Comparison of ENCODE assay signal across 8 cellular contexts in genomic region chr1:184051485-184052193, GRCh38. TPM values are rescaled to one million over a fixed set of nuclear protein-coding genes. Genes with fewer than 3 reads are reported as not detected.
DNase-seq lines count a peak whose midpoint lies in the region; ATAC-seq and TF ChIP-seq lines count a peak whose summit lies in the region.

TSS of gene TSEN15 (plus strand) at chr1:184051730. CDS start at chr1:184051756, 26 bp downstream.

- H3K4me1 ChIP-seq in SJCRH30, result peaks cover 4% of the 10 kb centered on the region
- H3K4me1 ChIP-seq in gastroesophageal sphincter, result peaks cover 6 to 28% (median 13%) of the 10 kb centered on the region in 3 donors
- peaks cover 9 to 28% of the 10 kb centered on the region in 2 donors for H3K4me1 ChIP-seq in thoracic aorta (ENCODE audit: control insufficient read depth in 1 of 2, low read depth in 2 of 2)

- peak; percentile 62 to 65 for TF ChIP-seq POLR2A in gastroesophageal sphincter (IDR thresholded peaks at IDR 0.05)

- peak within 1 kb of the TSS; percentile 82 for H3K4me3 ChIP-seq in SJCRH30
- peak within 1 kb of the TSS; percentile 84 to 100 for H3K4me3 ChIP-seq in gastroesophageal sphincter
- peak within 1 kb of the TSS; percentile 90 for H3K4me3 ChIP-seq in thoracic aorta

- H3K27me3 ChIP-seq in SJCRH30 (no peaks in the 10 kb centered on the region), gastroesophageal sphincter (no peaks in the 10 kb centered on the region), thoracic aorta (replicated peaks; ENCODE audit: insufficient read depth) (no peaks in the 10 kb centered on the region)

- H3K9me3 ChIP-seq in SJCRH30 (replicated peaks), result no peaks in the 10 kb centered on the region
- no peaks in the 10 kb centered on the region for H3K9me3 ChIP-seq in gastroesophageal sphincter
- H3K9me3 ChIP-seq in thoracic aorta, result no peaks in the 10 kb centered on the region

- ATAC-seq in gastroesophageal sphincter (peak; percentile 97), omental fat pad (ENCODE audit: low FRiP score) (peak; percentile 99), thoracic aorta (ENCODE audit: insufficient number of reproducible peaks, low FRiP score, low read depth) (peak; percentile 78)

- H3K36me3 ChIP-seq in SJCRH30 (peaks cover 11% of the 10 kb centered on the region; the same call in 1 of the 2 replicates), gastroesophageal sphincter (peaks cover 0 to 12% of the 10 kb centered on the region in 2 donors), thoracic aorta (no peaks in the 10 kb centered on the region)

- DNase-seq in ELR (ENCODE audit: low read depth) (peak; percentile 88), H4 (ENCODE audit: low spot score) (peak; percentile 75), LoVo (ENCODE audit: low spot score) (peak; percentile 87), SJCRH30 (peak; percentile 74 to 82), omental fat pad (ENCODE audit: low spot score) (no peak), thoracic aorta (ENCODE audit: low spot score) (no peak)
- peak; percentile 68 for DNase-seq in activated gamma-delta T cell treated with anti-CD3 and anti-CD28 coated beads, Interleukin-2, amount 50 U/mL, for 16 hours (ENCODE audit: low read depth)

- 0% methylated on average over 6 to 10 of the region's 54 CpGs for WGBS in gastroesophageal sphincter (ENCODE audit: low coverage in 1 of 2), 2 donors

- TF ChIP-seq EP300 in gastroesophageal sphincter (IDR thresholded peaks at IDR 0.05), result no peak

- H3K27ac ChIP-seq in SJCRH30 (peak within 1 kb of the TSS; percentile 88), gastroesophageal sphincter (peak within 1 kb of the TSS; percentile 86 to 92 (median 90)), thoracic aorta (peak within 1 kb of the TSS; percentile 61 to 85)

- TF ChIP-seq CTCF in gastroesophageal sphincter (IDR thresholded peaks at IDR 0.05), result peak in 1 of 4 experiments; percentile 28
- TF ChIP-seq CTCF in omental fat pad (IDR thresholded peaks at IDR 0.05), result no peak
- TF ChIP-seq CTCF in thoracic aorta (IDR thresholded peaks at IDR 0.05), result no peak

RNA-seq across cellular contexts. Expression of gene TSEN15, which starts in this region (rescaled TPM):
- total RNA-seq in H4 (2014; rRNA removed; shearing (Covaris generic)), result 80.7 and 88.1 TPM in 2 replicates
- total RNA-seq in SJCRH30 (2014; rRNA removed; shearing (Covaris generic)), result 43.9 and 44.4 TPM in 2 replicates
- total RNA-seq in gastroesophageal sphincter (10 to 100 TPM; 24.0 to 72.8 (median 49.1) TPM), omental fat pad (10 to 100 TPM; 16.2 to 29.0 (median 23.8) TPM), thoracic aorta (10 to 100 TPM; 24.8 to 29.7 TPM)

Comparison
In these comparisons a context has a peak if more than half of its experiments do, and no peak if none do; other contexts are left out.
1. DNase-seq: peak in ELR (single experiment), H4 (single experiment), LoVo (single experiment), SJCRH30 (2 of 2) and activated gamma-delta T cell treated with anti-CD3 and anti-CD28 coated beads, Interleukin-2, amount 50 U/mL, for 16 hours (single experiment); none in omental fat pad (single experiment) and thoracic aorta (single experiment).
2. Peak in every context shown above with its lines, with median percentiles within 50 percentile points of each other: H3K27ac ChIP-seq, H3K4me3 ChIP-seq and ATAC-seq.